Comparison of ENCODE assay signal across 8 cellular contexts in the genomic region with DNA sequence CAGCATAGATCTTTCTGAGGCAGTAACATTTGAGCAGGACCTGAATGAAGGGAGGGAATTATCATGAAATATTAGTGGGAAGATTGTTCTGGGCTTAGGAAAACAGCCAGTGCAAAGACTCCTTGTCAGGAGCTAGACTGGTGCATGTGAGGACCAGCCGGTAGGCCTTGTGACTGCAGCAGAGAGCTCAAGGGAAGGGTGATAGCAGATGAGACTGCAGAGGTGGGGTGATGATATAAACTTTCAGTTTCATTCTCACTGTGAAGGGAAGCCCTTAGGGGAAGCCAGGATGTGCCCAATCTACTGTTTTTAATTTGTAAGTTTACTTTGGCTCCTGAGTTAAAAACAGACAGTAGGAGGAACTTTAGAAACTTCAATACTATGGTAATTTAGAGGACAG. TPM values are rescaled to one million over a fixed set of nuclear protein-coding genes. Genes with fewer than 3 reads are reported as not detected.
DNase-seq lines count a peak whose midpoint lies in the region; ATAC-seq, FAIRE-seq and TF ChIP-seq lines count a peak whose summit lies in the region.

No MANE protein-coding gene starts in this region.

- no peaks in the 10 kb centered on the region for H3K36me3 ChIP-seq in BLaER1 treated with 17β-estradiol and CSF1 and Interleukin-3, amounts not matched to agents 10 nM and 100 nM
- no peaks in the 10 kb centered on the region for H3K36me3 ChIP-seq in left ventricle myocardium inferior
- no peaks in the 10 kb centered on the region for H3K36me3 ChIP-seq in HAP-1 (replicated peaks)

- no peaks in the 10 kb centered on the region for H4K20me1 ChIP-seq in BLaER1 treated with 17β-estradiol and CSF1 and Interleukin-3, amounts not matched to agents 10 nM and 100 nM

- peak overlapping the region; percentile 2 to 57 (median 26); a peak in 19 of 22 replicates for H3K4me2 ChIP-seq in BLaER1 treated with 17β-estradiol and CSF1 and Interleukin-3, amounts not matched to agents 10 nM and 100 nM

- no peak overlapping the region for H3K9ac ChIP-seq in BLaER1 treated with 17β-estradiol and CSF1 and Interleukin-3, amounts not matched to agents 10 nM and 100 nM

- DNase-seq in HTR-8/SVneo (ENCODE audit: insufficient read length, low spot score) (peak; percentile 24), activated T-cell treated with anti-CD3 and anti-CD28 coated beads for 1 hour (ENCODE audit: low read depth) (peak; percentile 4), left ventricle myocardium inferior (no peak), HAP-1 (ENCODE audit: low spot score in 2 of 2) (no peak), NCI-H187 (lab: John Stamatoyannopoulos, UW) (no peak)
- peak; percentile 35 for DNase-seq in stimulated activated CD8-positive, alpha-beta memory T cell treated with anti-CD3 and anti-CD28 coated beads, Interleukin-4, amount 100 ng/mL, for 24 hours (ENCODE audit: low read depth)

- peaks cover 24 to 43% (median 34%) of the 10 kb centered on the region in 10 experiments for H3K4me1 ChIP-seq in BLaER1 treated with 17β-estradiol and CSF1 and Interleukin-3, amounts not matched to agents 10 nM and 100 nM
- H3K4me1 ChIP-seq in left ventricle myocardium inferior (peaks cover 45% of the 10 kb centered on the region), HAP-1 (no peaks in the 10 kb centered on the region)

- H3K4me3 ChIP-seq in BLaER1 treated with 17β-estradiol and CSF1 and Interleukin-3, amounts not matched to agents 10 nM and 100 nM = no peak overlapping the region
- H3K4me3 ChIP-seq in left ventricle myocardium inferior (peak overlapping the region; percentile 28), HAP-1 (no peak overlapping the region)

- no peak for TF ChIP-seq CTCF in left ventricle myocardium inferior (IDR thresholded peaks at IDR 0.05; ENCODE audit: borderline replicate concordance)

- intact Hi-C loops in left ventricle myocardium inferior (cut with micrococcal nuclease) = no loop called here

- FAIRE-seq in HTR-8/SVneo (lab: Jason Lieb, UNC) = no peak

- in situ Hi-C loops in HAP-1 (cut with MboI; ENCODE audit: low sequenced_read_pairs) = no loop called here

- H3K27me3 ChIP-seq in BLaER1 treated with 17β-estradiol and CSF1 and Interleukin-3, amounts not matched to agents 10 nM and 100 nM = no peaks in the 10 kb centered on the region
- H3K27me3 ChIP-seq in left ventricle myocardium inferior (ENCODE audit: low read depth) (no peaks in the 10 kb centered on the region), HAP-1 (ENCODE audit: low read depth) (peaks cover 4% of the 10 kb centered on the region; the same call in 1 of the 2 replicates)

- 0 out of 22 replicates have a peak, but pooled peaks cover 0 to 3% (median 0%) of the 10 kb centered on the region in 11 experiments for H3K9me3 ChIP-seq in BLaER1 treated with 17β-estradiol and CSF1 and Interleukin-3, amounts not matched to agents 10 nM and 100 nM (replicated peaks in 1 of 11)
- no peaks in the 10 kb centered on the region for H3K9me3 ChIP-seq in left ventricle myocardium inferior (replicated peaks)
- no peaks in the 10 kb centered on the region for H3K9me3 ChIP-seq in HAP-1

- peak; percentile 97 for ATAC-seq in GM21360 (IDR thresholded peaks at IDR 0.05; ENCODE audit: unreplicated experiment)

- H3K27ac ChIP-seq in BLaER1 treated with 17β-estradiol and CSF1 and Interleukin-3, amounts not matched to agents 10 nM and 100 nM = 0 out of 22 replicates have a peak overlapping the region, but pooled peaks of 1 of the 11 experiments have one; percentile 12
- peak overlapping the region; percentile 52 for H3K27ac ChIP-seq in left ventricle myocardium inferior (replicated peaks)

RNA-seq across cellular contexts. Expression of a gene that starts 12.4 kb away (rescaled TPM):
- not detected for total RNA-seq in left ventricle myocardium inferior

RNA-seq across cellular contexts. Expression of a gene that starts 15.4 kb away (rescaled TPM):
- not detected for total RNA-seq in left ventricle myocardium inferior

Comparison
In these comparisons a context has a peak if more than half of its experiments do, and no peak if none do; other contexts are left out.
1. DNase-seq: peak in HTR-8/SVneo (single experiment), activated T-cell treated with anti-CD3 and anti-CD28 coated beads for 1 hour (single experiment) and stimulated activated CD8-positive, alpha-beta memory T cell treated with anti-CD3 and anti-CD28 coated beads, Interleukin-4, amount 100 ng/mL, for 24 hours (single experiment); none in left ventricle myocardium inferior (single experiment), HAP-1 (0 of 2) and NCI-H187 (0 of 2).